In genomic region chr3:132530624-132531023, GRCh38 we compare ENCODE assay signal across 29 cellular contexts.
"Had no signal": no experiment of that assay in that cellular context is flagged by ENCODE, and none has a peak within 500 bp of the region (broad histone marks: within the 10 kb centered on the region; RNA-seq: fewer than 3 reads in every experiment).

No MANE protein-coding gene starts in this region.

- H3K4me3 ChIP-seq: neural progenitor cell, ovary, psoas muscle, right lobe of liver, sigmoid colon, suprapubic skin, testis, tibial artery, transverse colon, vagina had no signal

- H3K27me3 Mint-ChIP-seq: progenitor cell of endocrine pancreas; stimulated activated memory B cell treated with anti-CD40 and anti-IgM and Interleukin-4, amounts not matched to agents 10 μg/mL and 1 μg/mL and 100 μg/mL, for 72 hours; stimulated activated naive CD8-positive, alpha-beta T cell treated with anti-CD3 and anti-CD28 coated beads, Interleukin-15, amount 100 ng/mL, for 72 hours; type B pancreatic cell had no signal

- ATAC-seq: natural killer cell; psoas muscle; right cardiac atrium; right lobe of liver; stimulated activated memory B cell treated with anti-CD40 and anti-IgM and Interleukin-4, amounts not matched to agents 10 μg/mL and 1 μg/mL and 100 μg/mL, for 72 hours; stimulated activated naive CD8-positive, alpha-beta T cell treated with anti-CD3 and anti-CD28 coated beads, Interleukin-15, amount 100 ng/mL, for 72 hours; stimulated activated naive CD8-positive, alpha-beta T cell treated with anti-CD3 and anti-CD28 coated beads, Interleukin-15, Interleukin-2, amounts not matched to agents 100 U/mL and 50 U/mL, for 24 hours had no signal

- H3K4me3 Mint-ChIP-seq: natural killer cell; nephron; neural progenitor cell; stimulated activated memory B cell treated with anti-CD40 and anti-IgM and Interleukin-4, amounts not matched to agents 10 μg/mL and 1 μg/mL and 100 μg/mL, for 72 hours; stimulated activated naive CD8-positive, alpha-beta T cell treated with anti-CD3 and anti-CD28 coated beads, Interleukin-15, amount 100 ng/mL, for 72 hours; type B pancreatic cell had no signal

- H3K9me3 Mint-ChIP-seq: natural killer cell; nephron; neural progenitor cell; stimulated activated memory B cell treated with anti-CD40 and anti-IgM and Interleukin-4, amounts not matched to agents 10 μg/mL and 1 μg/mL and 100 μg/mL, for 72 hours; stimulated activated naive CD8-positive, alpha-beta T cell treated with anti-CD3 and anti-CD28 coated beads, Interleukin-15, amount 100 ng/mL, for 72 hours; type B pancreatic cell had no signal

- DNase-seq: natural killer cell; occipital lobe; ovary; posterior cingulate gyrus; psoas muscle; right cardiac atrium; right lobe of liver; sigmoid colon; small intestine; stimulated activated CD4-positive, alpha-beta T cell treated with anti-CD3 and anti-CD28 coated beads, Interleukin-15, amount 100 ng/mL, for 24 hours; stimulated activated CD4-positive, alpha-beta T cell treated with anti-CD3 and anti-CD28 coated beads, Interleukin-2, amount 100 ng/mL, for 24 hours; stimulated activated CD4-positive, alpha-beta T cell treated with anti-CD3 and anti-CD28 coated beads, Interleukin-2, amount 100 ng/mL, for 48 hours; stimulated activated CD4-positive, alpha-beta T cell treated with anti-CD3 and anti-CD28 coated beads, Interleukin-4, amount 100 ng/mL, for 24 hours; stimulated activated naive CD4-positive, alpha-beta T cell; stimulated activated naive CD8-positive, alpha-beta T cell treated with anti-CD3 and anti-CD28 coated beads, Interleukin-15, amount 100 ng/mL, for 72 hours; stimulated activated naive CD8-positive, alpha-beta T cell treated with anti-CD3 and anti-CD28 coated beads, Interleukin-15, Interleukin-2, amounts not matched to agents 100 U/mL and 50 U/mL, for 24 hours; substantia nigra; testis; tibial artery; transverse colon had no signal

- H3K27me3 ChIP-seq: neural progenitor cell, ovary, right lobe of liver, sigmoid colon, suprapubic skin, testis, tibial artery, transverse colon, vagina had no signal

- H3K4me1 ChIP-seq: neural progenitor cell, parathyroid adenoma, psoas muscle, right lobe of liver, sigmoid colon, suprapubic skin, testis, tibial artery, transverse colon, vagina had no signal

- H3K9me3 ChIP-seq: ovary, psoas muscle, right lobe of liver, sigmoid colon, suprapubic skin, testis, tibial artery, transverse colon, vagina had no signal

- H3K4me1 Mint-ChIP-seq: natural killer cell; nephron; neural progenitor cell; stimulated activated memory B cell treated with anti-CD40 and anti-IgM and Interleukin-4, amounts not matched to agents 10 μg/mL and 1 μg/mL and 100 μg/mL, for 72 hours; stimulated activated naive CD8-positive, alpha-beta T cell treated with anti-CD3 and anti-CD28 coated beads, Interleukin-15, amount 100 ng/mL, for 72 hours had no signal

- H3K27ac Mint-ChIP-seq: nephron; neural progenitor cell; progenitor cell of endocrine pancreas; stimulated activated memory B cell treated with anti-CD40 and anti-IgM and Interleukin-4, amounts not matched to agents 10 μg/mL and 1 μg/mL and 100 μg/mL, for 72 hours; stimulated activated naive CD8-positive, alpha-beta T cell treated with anti-CD3 and anti-CD28 coated beads, Interleukin-15, amount 100 ng/mL, for 72 hours; type B pancreatic cell had no signal

- FAIRE-seq: small intestine, urothelium cell line had no signal

- H3K27ac ChIP-seq: neural progenitor cell, ovary, parathyroid adenoma, psoas muscle, right lobe of liver, sigmoid colon, suprapubic skin, testis, tibial artery, transverse colon, vagina had no signal
